8 cellular contexts compared by ENCODE assay signal in the genomic region with DNA sequence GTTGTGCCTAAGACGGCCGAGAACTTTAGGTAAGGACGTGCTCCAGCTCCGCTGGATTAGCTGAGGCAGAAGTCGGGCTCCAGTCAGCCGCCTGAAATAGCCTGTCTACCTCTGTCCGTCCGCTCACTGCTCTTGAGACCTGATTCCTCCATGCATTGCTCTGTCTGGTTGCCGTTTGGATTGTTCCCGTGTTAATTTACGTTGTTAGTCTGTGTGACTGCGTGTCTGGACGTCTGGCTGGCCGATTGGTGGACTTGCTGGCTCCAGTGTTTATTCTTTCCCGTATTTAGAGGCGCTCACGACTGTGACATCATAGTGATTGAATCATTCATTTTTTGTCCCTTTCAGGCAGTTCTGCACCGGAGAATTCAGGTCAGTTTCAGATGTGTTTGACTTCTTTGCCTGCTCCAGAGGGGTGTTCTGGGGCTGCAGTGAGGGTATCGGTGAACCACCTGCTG. TPM values are rescaled to one million over a fixed set of nuclear protein-coding genes. Genes with fewer than 3 reads are reported as not detected.
DNase-seq lines count a peak whose midpoint lies in the region; ATAC-seq and TF ChIP-seq lines count a peak whose summit lies in the region.

No MANE protein-coding gene starts in this region.

- H3K4me1 ChIP-seq in HAP-1 (peaks cover 15% of the 10 kb centered on the region), iPS DF 6.9 (ENCODE audit: control insufficient read depth, insufficient read depth, low read length) (no peaks in the 10 kb centered on the region)

- CTCF ChIA-PET in activated CD8-positive, alpha-beta T cell treated with anti-CD3 and anti-CD28 coated beads for 36 hours (lab: Charles Lee), result no interaction called here

- ATAC-seq in activated CD8-positive, alpha-beta T cell treated with anti-CD3 and anti-CD28 coated beads for 36 hours, result no peak
- no peak for ATAC-seq in stimulated activated memory B cell treated with anti-CD40 and anti-IgM and Interleukin-4, amounts not matched to agents 10 μg/mL and 1 μg/mL and 100 μg/mL, for 72 hours
- no peak for ATAC-seq in HG03139 (IDR thresholded peaks at IDR 0.05; ENCODE audit: unreplicated experiment)

- peaks cover 42% of the 10 kb centered on the region for H3K36me3 ChIP-seq in HAP-1 (replicated peaks)
- peaks cover 4% of the 10 kb centered on the region; the same call in 1 of the 2 replicates for H3K36me3 ChIP-seq in iPS DF 6.9 (ENCODE audit: control insufficient read depth, insufficient read depth, low read length)

- H3K4me1 Mint-ChIP-seq in activated CD8-positive, alpha-beta T cell treated with anti-CD3 and anti-CD28 coated beads for 36 hours (ENCODE audit: low read depth), result peaks cover 32% of the 10 kb centered on the region
- H3K4me1 Mint-ChIP-seq in stimulated activated memory B cell treated with anti-CD40 and anti-IgM and Interleukin-4, amounts not matched to agents 10 μg/mL and 1 μg/mL and 100 μg/mL, for 72 hours, result peaks cover 44% of the 10 kb centered on the region

- in situ Hi-C loops in HAP-1 (cut with MboI; ENCODE audit: low sequenced_read_pairs), result no loop called here

- H3K27ac ChIP-seq in iPS DF 6.9 (ENCODE audit: low read length), result no peak overlapping the region

- H3K27me3 ChIP-seq in HAP-1 (ENCODE audit: low read depth), result no peaks in the 10 kb centered on the region
- no peaks in the 10 kb centered on the region for H3K27me3 ChIP-seq in iPS DF 6.9 (ENCODE audit: control insufficient read depth, insufficient read depth, low read length)

- H3K36me3 Mint-ChIP-seq in activated CD8-positive, alpha-beta T cell treated with anti-CD3 and anti-CD28 coated beads for 36 hours (ENCODE audit: low read depth), result peaks cover 41% of the 10 kb centered on the region
- peaks cover 17% of the 10 kb centered on the region for H3K36me3 Mint-ChIP-seq in stimulated activated memory B cell treated with anti-CD40 and anti-IgM and Interleukin-4, amounts not matched to agents 10 μg/mL and 1 μg/mL and 100 μg/mL, for 72 hours

- no peaks in the 10 kb centered on the region for H3K9me3 Mint-ChIP-seq in activated CD8-positive, alpha-beta T cell treated with anti-CD3 and anti-CD28 coated beads for 36 hours
- no peaks in the 10 kb centered on the region for H3K9me3 Mint-ChIP-seq in stimulated activated memory B cell treated with anti-CD40 and anti-IgM and Interleukin-4, amounts not matched to agents 10 μg/mL and 1 μg/mL and 100 μg/mL, for 72 hours

- peak overlapping the region; percentile 94 for H3K4me3 ChIP-seq in AG10803 (ENCODE audit: low read length)
- H3K4me3 ChIP-seq in HAP-1, result peak overlapping the region; percentile 65
- H3K4me3 ChIP-seq in iPS DF 6.9 (ENCODE audit: low read length), result peak overlapping the region; percentile 78

- intact Hi-C loops in activated CD8-positive, alpha-beta T cell treated with anti-CD3 and anti-CD28 coated beads for 36 hours (cut with micrococcal nuclease), result no loop called here

- no peak for TF ChIP-seq CTCF in AG10803 (conservative IDR thresholded peaks at IDR 0.05; ENCODE audit: low read length)
- TF ChIP-seq CTCF in activated CD8-positive, alpha-beta T cell treated with anti-CD3 and anti-CD28 coated beads for 36 hours (IDR thresholded peaks at IDR 0.05), result no peak

- DNase-seq in AG10803 (ENCODE audit: low read depth) (no peak), HAP-1 (ENCODE audit: low spot score in 2 of 2) (no peak), iPS DF 6.9 (ENCODE audit: low read depth, low spot score) (no peak), globus pallidus (ENCODE audit: low spot score) (no peak)
- no peak for DNase-seq in activated CD8-positive, alpha-beta T cell treated with anti-CD3 and anti-CD28 coated beads for 36 hours
- no peak for DNase-seq in stimulated activated CD4-positive, alpha-beta T cell treated with anti-CD3 and anti-CD28 coated beads, Interleukin-4, amount 100 ng/mL, for 24 hours

- no peaks in the 10 kb centered on the region for H3K27me3 Mint-ChIP-seq in activated CD8-positive, alpha-beta T cell treated with anti-CD3 and anti-CD28 coated beads for 36 hours
- no peaks in the 10 kb centered on the region for H3K27me3 Mint-ChIP-seq in stimulated activated memory B cell treated with anti-CD40 and anti-IgM and Interleukin-4, amounts not matched to agents 10 μg/mL and 1 μg/mL and 100 μg/mL, for 72 hours

- H3K9me3 ChIP-seq in HAP-1 (no peaks in the 10 kb centered on the region), iPS DF 6.9 (ENCODE audit: control insufficient read depth, insufficient read depth, low read length) (no peaks in the 10 kb centered on the region)

- POLR2A ChIA-PET in activated CD8-positive, alpha-beta T cell treated with anti-CD3 and anti-CD28 coated beads for 36 hours (lab: Charles Lee), result interaction anchor here (1.0 to 2.4 kb wide), 3 partner anchors 23 to 157 kb away, joined by 3 to 47 read pairs (median 3); a partner anchor contains a TSS

- WGBS in iPS DF 6.9 (ENCODE audit: insufficient coverage, insufficient read length), result no CpG with 5 or more reads among the region's 19 CpGs

- H3K4me3 Mint-ChIP-seq in activated CD8-positive, alpha-beta T cell treated with anti-CD3 and anti-CD28 coated beads for 36 hours, result peak overlapping the region; percentile 90
- H3K4me3 Mint-ChIP-seq in stimulated activated memory B cell treated with anti-CD40 and anti-IgM and Interleukin-4, amounts not matched to agents 10 μg/mL and 1 μg/mL and 100 μg/mL, for 72 hours, result peak overlapping the region; percentile 100

- peak overlapping the region; percentile 98 for H3K27ac Mint-ChIP-seq in activated CD8-positive, alpha-beta T cell treated with anti-CD3 and anti-CD28 coated beads for 36 hours
- peak overlapping the region; percentile 97 for H3K27ac Mint-ChIP-seq in stimulated activated memory B cell treated with anti-CD40 and anti-IgM and Interleukin-4, amounts not matched to agents 10 μg/mL and 1 μg/mL and 100 μg/mL, for 72 hours

RNA-seq across cellular contexts. Expression of a gene that starts 0.7 kb away (rescaled TPM):
- 100 to 1,000 TPM; 105 TPM for total RNA-seq in activated CD8-positive, alpha-beta T cell treated with anti-CD3 and anti-CD28 coated beads for 36 hours

RNA-seq across cellular contexts. Expression of a gene that starts 23.3 kb away (rescaled TPM):
- total RNA-seq in activated CD8-positive, alpha-beta T cell treated with anti-CD3 and anti-CD28 coated beads for 36 hours, result 1,000 to 10,000 TPM; 1,417 to 1,447 TPM
